In the genomic region with DNA sequence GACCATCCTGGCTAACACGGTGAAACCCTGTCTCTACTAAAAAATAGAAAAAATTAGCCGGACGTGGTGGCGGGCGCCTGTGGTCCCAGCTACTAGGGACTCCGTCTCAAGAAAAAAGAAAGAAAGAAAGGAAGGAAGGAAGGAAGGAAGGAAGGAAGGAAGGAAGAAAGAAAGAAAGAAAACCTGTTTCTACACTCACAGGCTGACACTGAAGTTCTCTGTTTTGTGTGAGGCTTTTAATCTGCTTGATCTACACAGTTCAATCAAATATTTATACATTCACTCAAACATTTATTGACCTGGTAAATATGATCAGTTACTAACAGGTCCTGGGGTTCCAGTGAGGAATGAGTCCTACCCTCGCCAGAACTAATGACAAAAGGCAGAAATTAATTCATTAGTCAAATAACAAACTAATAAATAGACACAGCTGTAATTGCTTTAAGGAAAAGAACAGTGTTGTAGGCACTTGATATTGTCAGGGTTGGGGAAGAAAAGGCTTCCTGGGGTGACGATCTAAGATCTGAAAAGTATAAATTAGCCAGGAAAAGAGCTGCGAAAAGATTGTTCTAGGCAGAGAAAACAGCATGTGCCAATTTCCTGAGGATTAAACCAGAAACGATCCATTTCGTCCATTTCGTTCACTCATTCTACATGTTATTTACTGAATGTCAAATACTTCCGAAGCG, we compare ENCODE assay signal across 1 cellular context.
TF ChIP-seq lines count a peak whose summit lies in the region.

No MANE protein-coding gene starts in this region.

TF ChIP-seq in SK-N-SH, 30 proteins besides CTCF, POLR2A, EP300 and RAD21:
- TF ChIP-seq, protein P1, sequence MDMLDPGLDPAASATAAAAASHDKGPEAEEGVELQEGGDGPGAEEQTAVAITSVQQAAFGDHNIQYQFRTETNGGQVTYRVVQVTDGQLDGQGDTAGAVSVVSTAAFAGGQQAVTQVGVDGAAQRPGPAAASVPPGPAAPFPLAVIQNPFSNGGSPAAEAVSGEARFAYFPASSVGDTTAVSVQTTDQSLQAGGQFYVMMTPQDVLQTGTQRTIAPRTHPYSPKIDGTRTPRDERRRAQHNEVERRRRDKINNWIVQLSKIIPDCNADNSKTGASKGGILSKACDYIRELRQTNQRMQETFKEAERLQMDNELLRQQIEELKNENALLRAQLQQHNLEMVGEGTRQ (IDR thresholded peaks at IDR 0.05; ENCODE audit: borderline replicate concordance, low read depth, low read length), result no peak
- no peak for TF ChIP-seq GABPA (IDR thresholded peaks at IDR 0.05; ENCODE audit: low read depth)
- TF ChIP-seq, protein P2, sequence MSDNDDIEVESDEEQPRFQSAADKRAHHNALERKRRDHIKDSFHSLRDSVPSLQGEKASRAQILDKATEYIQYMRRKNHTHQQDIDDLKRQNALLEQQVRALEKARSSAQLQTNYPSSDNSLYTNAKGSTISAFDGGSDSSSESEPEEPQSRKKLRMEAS (IDR thresholded peaks at IDR 0.05; ENCODE audit: low read depth), result no peak
- TF ChIP-seq GATA2 (CRISPR knock-in tag; IDR thresholded peaks at IDR 0.05), result no peak
- no peak for TF ChIP-seq RXRA (IDR thresholded peaks at IDR 0.05; ENCODE audit: borderline replicate concordance, low read depth)
- no peak for TF ChIP-seq CHD2 (IDR thresholded peaks at IDR 0.05; ENCODE audit: low read length, partially characterized antibody)
- TF ChIP-seq, protein P3, sequence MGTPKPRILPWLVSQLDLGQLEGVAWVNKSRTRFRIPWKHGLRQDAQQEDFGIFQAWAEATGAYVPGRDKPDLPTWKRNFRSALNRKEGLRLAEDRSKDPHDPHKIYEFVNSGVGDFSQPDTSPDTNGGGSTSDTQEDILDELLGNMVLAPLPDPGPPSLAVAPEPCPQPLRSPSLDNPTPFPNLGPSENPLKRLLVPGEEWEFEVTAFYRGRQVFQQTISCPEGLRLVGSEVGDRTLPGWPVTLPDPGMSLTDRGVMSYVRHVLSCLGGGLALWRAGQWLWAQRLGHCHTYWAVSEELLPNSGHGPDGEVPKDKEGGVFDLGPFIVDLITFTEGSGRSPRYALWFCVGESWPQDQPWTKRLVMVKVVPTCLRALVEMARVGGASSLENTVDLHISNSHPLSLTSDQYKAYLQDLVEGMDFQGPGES (IDR thresholded peaks at IDR 0.05; ENCODE audit: low read depth, low read length), result no peak
- no peak for TF ChIP-seq MXI1 (IDR thresholded peaks at IDR 0.05; ENCODE audit: low read depth, low read length)
- no peak for TF ChIP-seq NRF1 (IDR thresholded peaks at IDR 0.05; ENCODE audit: low read depth, low read length)
- TF ChIP-seq FOXM1 (IDR thresholded peaks at IDR 0.05; ENCODE audit: low read depth), result no peak
- TF ChIP-seq TAF1 (IDR thresholded peaks at IDR 0.05; ENCODE audit: borderline replicate concordance, low read depth, low read length), result no peak
- TF ChIP-seq EZH2phosphoT487 (IDR thresholded peaks at IDR 0.05; ENCODE audit: borderline replicate concordance, low read depth), result no peak
- TF ChIP-seq RCOR1 (IDR thresholded peaks at IDR 0.05; ENCODE audit: low read length), result no peak
- no peak for TF ChIP-seq ELF1 (IDR thresholded peaks at IDR 0.05)
- no peak for TF ChIP-seq SMC3 (IDR thresholded peaks at IDR 0.05; ENCODE audit: low read depth, low read length)
- TF ChIP-seq, protein P4, sequence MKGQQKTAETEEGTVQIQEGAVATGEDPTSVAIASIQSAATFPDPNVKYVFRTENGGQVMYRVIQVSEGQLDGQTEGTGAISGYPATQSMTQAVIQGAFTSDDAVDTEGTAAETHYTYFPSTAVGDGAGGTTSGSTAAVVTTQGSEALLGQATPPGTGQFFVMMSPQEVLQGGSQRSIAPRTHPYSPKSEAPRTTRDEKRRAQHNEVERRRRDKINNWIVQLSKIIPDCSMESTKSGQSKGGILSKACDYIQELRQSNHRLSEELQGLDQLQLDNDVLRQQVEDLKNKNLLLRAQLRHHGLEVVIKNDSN (IDR thresholded peaks at IDR 0.05; ENCODE audit: borderline replicate concordance, low read depth), result no peak
- TF ChIP-seq POLR2AphosphoS5 (IDR thresholded peaks at IDR 0.05; ENCODE audit: low read depth, low read length), result no peak
- TF ChIP-seq MEF2A (IDR thresholded peaks at IDR 0.05; ENCODE audit: borderline replicate concordance, low read depth), result no peak
